In genomic region chr12:91818236-91819131, GRCh38 we compare ENCODE assay signal across 10 cellular contexts.
A peak's percentile ranks its signal among the peaks of the same experiment; 100 is the strongest.
DNase-seq lines count a peak whose midpoint lies in the region; TF ChIP-seq lines count a peak whose summit lies in the region.
"Had no signal": no experiment of that assay in that cellular context is flagged by ENCODE, and none has a peak within 500 bp of the region (broad histone marks: within the 10 kb centered on the region; RNA-seq: fewer than 3 reads in every experiment).

No MANE protein-coding gene starts in this region.

- no peak overlapping the region for H3K18ac ChIP-seq in neuronal stem cell (ENCODE audit: low read length)

- H2AFZ ChIP-seq in neuronal stem cell (ENCODE audit: low read length) = peak overlapping the region; percentile 48

- CTCF ChIA-PET in RWPE1 (lab: Yijun Ruan, JAX) = no interaction called here

- TF ChIP-seq CTCF in RWPE1 (conservative IDR thresholded peaks at IDR 0.05; ENCODE audit: low read depth) = no peak

- H3K4me1 ChIP-seq in neuronal stem cell (ENCODE audit: control insufficient read depth in 2 of 2, insufficient read depth in 1 of 2, low read depth in 1 of 2, low read length in 2 of 2) = peaks cover 5 to 14% of the 10 kb centered on the region in 2 donors

- no peak overlapping the region for H3K9ac ChIP-seq in neuronal stem cell (ENCODE audit: low read depth, low read length, poor library complexity)

- no peak overlapping the region for H3K4me2 ChIP-seq in neuronal stem cell (ENCODE audit: insufficient read depth, low read length, poor library complexity, severe bottlenecking)

- H2BK15ac ChIP-seq in neuronal stem cell (ENCODE audit: low read length) = no peak overlapping the region

- H2BK5ac ChIP-seq in neuronal stem cell (ENCODE audit: low read length) = no peak overlapping the region

- no peak overlapping the region for H2BK12ac ChIP-seq in neuronal stem cell (ENCODE audit: low read length)

- H3K27ac ChIP-seq in neuronal stem cell (replicated peaks; ENCODE audit: low read length) = no peak overlapping the region
- no peak overlapping the region for H3K27ac ChIP-seq in RWPE1
- H3K27ac ChIP-seq: HL-60 had no signal

- DNase-seq in Caki2 (ENCODE audit: low read depth) = peak; percentile 21
- DNase-seq in NCI-H748 (lab: John Stamatoyannopoulos, UW; ENCODE audit: unreplicated experiment) = peak; percentile 75
- DNase-seq in fibroblast of peridontal ligament (ENCODE audit: extremely low read depth) = peak; percentile 12
- peak; percentile 15 for DNase-seq in neuronal stem cell (ENCODE audit: low spot score)
- DNase-seq in A172 (ENCODE audit: low spot score) = no peak
- DNase-seq in KBM-7 = no peak
- no peak for DNase-seq in putamen (ENCODE audit: low spot score)
- DNase-seq in RWPE1 (ENCODE audit: low spot score) = no peak
- DNase-seq: activated naive CD4-positive, alpha-beta T cell treated with Interleukin-2 at 50 U/mL for 16 hours had no signal

- in situ Hi-C loops in Caki2 (cut with HindIII; ENCODE audit: low pct_unique_long_range_greater_than_20kb, low sequenced_read_pairs) = no loop called here
- in situ Hi-C loops in KBM-7 (cut with MboI; ENCODE audit: low pct_unique_long_range_greater_than_20kb, low sequenced_read_pairs) = loop anchor here (25.0 kb wide), 1 partner anchor 744 kb away; no protein-coding TSS in a partner anchor

- no peaks in the 10 kb centered on the region for H3K79me1 ChIP-seq in neuronal stem cell (ENCODE audit: low read depth, low read length)

- no peaks in the 10 kb centered on the region for H3K9me3 ChIP-seq in neuronal stem cell (replicated peaks in 1 of 2; ENCODE audit: control insufficient read depth in 2 of 2, insufficient read depth in 1 of 2, low read depth in 1 of 2, low read length in 2 of 2)

- no peak overlapping the region for H3K4ac ChIP-seq in neuronal stem cell (ENCODE audit: low read length)

- no peaks in the 10 kb centered on the region for H3K36me3 ChIP-seq in neuronal stem cell (replicated peaks in 1 of 2; ENCODE audit: control insufficient read depth in 2 of 2, insufficient read depth in 2 of 2, low read length in 2 of 2)

- no peak overlapping the region for H2AK5ac ChIP-seq in neuronal stem cell (ENCODE audit: low read depth, low read length)

- POLR2A ChIA-PET in RWPE1 (lab: Yijun Ruan, JAX; ENCODE audit: low non-redundant PET) = no interaction called here

- no peak overlapping the region for H4K91ac ChIP-seq in neuronal stem cell (ENCODE audit: low read depth, low read length, poor library complexity)

- H3K14ac ChIP-seq in neuronal stem cell (ENCODE audit: low read length) = no peak overlapping the region

- WGBS in neuronal stem cell (ENCODE audit: extremely low coverage in 2 of 2, insufficient read length in 2 of 2, insufficient replicate concordance in 1 of 2), 2 donors = no CpG with 5 or more reads among the region's 2 CpGs

- no peaks in the 10 kb centered on the region for H3K27me3 ChIP-seq in neuronal stem cell (ENCODE audit: control insufficient read depth in 3 of 3, insufficient read depth in 3 of 3, low read depth in 1 of 3, low read length in 3 of 3)

- no peak overlapping the region for H4K8ac ChIP-seq in neuronal stem cell (ENCODE audit: low read depth, low read length)

- H3K4me3 ChIP-seq in neuronal stem cell (ENCODE audit: low read length in 2 of 2) = no peak overlapping the region

- no peak overlapping the region for H3K23ac ChIP-seq in neuronal stem cell (ENCODE audit: low read depth, low read length, poor library complexity)

- no peak overlapping the region for H2BK120ac ChIP-seq in neuronal stem cell (ENCODE audit: low read depth, low read length)

Comparison
In these comparisons a context has a peak if more than half of its experiments do, and no peak if none do; other contexts are left out.
1. DNase-seq: peak in Caki2 (single experiment), NCI-H748 (single experiment), fibroblast of peridontal ligament (single experiment) and neuronal stem cell (single experiment); none in A172 (single experiment), KBM-7 (single experiment), putamen (single experiment) and RWPE1 (single experiment).